ENCODE assay signal across 1 cellular context in genomic region chr3:23805228-23805880, GRCh38.
TF ChIP-seq lines count a peak whose summit lies in the region.

No MANE protein-coding gene starts in this region.

TF ChIP-seq in GM12878, 131 proteins besides CTCF, POLR2A, EP300 and RAD21 (continued from another document):
- TF ChIP-seq IKZF1 (conservative IDR thresholded peaks at IDR 0.05) (0 out of 2 replicates have a peak, but pooled peaks have one; percentile 22), MTA2 (IDR thresholded peaks at IDR 0.05; ENCODE audit: low read depth) (0 out of 2 replicates have a peak, but pooled peaks have one; percentile 8), SMAD5 (IDR thresholded peaks at IDR 0.05; ENCODE audit: low read depth) (no peak), IKZF2 (IDR thresholded peaks at IDR 0.05) (peak; percentile 36 to 41; a peak in 3 of 4 replicates)
- TF ChIP-seq, protein P1, sequence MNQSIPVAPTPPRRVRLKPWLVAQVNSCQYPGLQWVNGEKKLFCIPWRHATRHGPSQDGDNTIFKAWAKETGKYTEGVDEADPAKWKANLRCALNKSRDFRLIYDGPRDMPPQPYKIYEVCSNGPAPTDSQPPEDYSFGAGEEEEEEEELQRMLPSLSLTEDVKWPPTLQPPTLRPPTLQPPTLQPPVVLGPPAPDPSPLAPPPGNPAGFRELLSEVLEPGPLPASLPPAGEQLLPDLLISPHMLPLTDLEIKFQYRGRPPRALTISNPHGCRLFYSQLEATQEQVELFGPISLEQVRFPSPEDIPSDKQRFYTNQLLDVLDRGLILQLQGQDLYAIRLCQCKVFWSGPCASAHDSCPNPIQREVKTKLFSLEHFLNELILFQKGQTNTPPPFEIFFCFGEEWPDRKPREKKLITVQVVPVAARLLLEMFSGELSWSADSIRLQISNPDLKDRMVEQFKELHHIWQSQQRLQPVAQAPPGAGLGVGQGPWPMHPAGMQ (IDR thresholded peaks at IDR 0.05; ENCODE audit: borderline replicate concordance), result no peak
